ENCODE assay signal across 8 cellular contexts in genomic region chr5:134905246-134905996, GRCh38. TPM values are rescaled to one million over a fixed set of nuclear protein-coding genes. Genes with fewer than 3 reads are reported as not detected.
DNase-seq lines count a peak whose midpoint lies in the region; ATAC-seq and TF ChIP-seq lines count a peak whose summit lies in the region.

No MANE protein-coding gene starts in this region.

- TF ChIP-seq POLR2A in esophagus muscularis mucosa (IDR thresholded peaks at IDR 0.05; ENCODE audit: low read depth): no peak

- H3K36me3 Mint-ChIP-seq in naive B cell: no peaks in the 10 kb centered on the region

- H3K4me1 ChIP-seq in OCI-LY7 (ENCODE audit: insufficient read depth, low read length, poor library complexity, severe bottlenecking) (peaks cover 41% of the 10 kb centered on the region), esophagus muscularis mucosa (peaks cover 0 to 6% (median 6%) of the 10 kb centered on the region in 4 donors)

- no TSS peak for BruUV-seq in OCI-LY7 (replicated peaks; lab: Mats Ljungman, UMichigan)

- under 1% methylated on average over 26 of the region's 54 CpGs for WGBS in esophagus muscularis mucosa

- H3K79me2 ChIP-seq in OCI-LY7 (ENCODE audit: insufficient read depth, low read depth, low read length): peaks cover 9% of the 10 kb centered on the region; the same call in 1 of the 2 replicates

- peak; percentile 70 for DNase-seq in COR-L47 (lab: John Stamatoyannopoulos, UW)
- DNase-seq in HS-5 (ENCODE audit: low read depth): peak; percentile 64
- DNase-seq in OCI-LY7 (ENCODE audit: low spot score): peak; percentile 82
- DNase-seq in activated T-cell treated with anti-CD3 and anti-CD28 coated beads, Interleukin-2, amount 50 U/mL, for 1 hour: peak; percentile 73
- DNase-seq in esophagus muscularis mucosa (ENCODE audit: extremely low spot score): no peak
- DNase-seq in naive B cell: peak; percentile 70
- peak; percentile 38 to 92 (median 75) for DNase-seq in stimulated activated naive CD4-positive, alpha-beta T cell (lab: John Stamatoyannopoulos, UW)

- ATAC-seq in GM19463 (IDR thresholded peaks at IDR 0.05; ENCODE audit: unreplicated experiment) (peak; percentile 17), naive B cell (ENCODE audit: low read depth in 2 of 2) (peak; percentile 10 to 17)

- POLR2A ChIA-PET in OCI-LY7 (lab: Charles Lee): interaction anchor here (0.7 to 2.4 kb wide), 7 partner anchors 32 to 265 kb away, joined by 3 to 10 read pairs (median 6); partner anchors contain the start of gene TXNDC15

- H3K27me3 ChIP-seq in esophagus muscularis mucosa: no peaks in the 10 kb centered on the region

- no peak for TF ChIP-seq EP300 in esophagus muscularis mucosa (IDR thresholded peaks at IDR 0.05)

- H3K4me1 Mint-ChIP-seq in naive B cell: peaks cover 12 to 37% (median 17%) of the 10 kb centered on the region in 3 donors

- H4K20me1 ChIP-seq in OCI-LY7 (ENCODE audit: insufficient read depth, low read length): no peaks in the 10 kb centered on the region

- H3K4me2 ChIP-seq in OCI-LY7 (ENCODE audit: low read length): peak overlapping the region; percentile 84

- H3K36me3 ChIP-seq in OCI-LY7 (ENCODE audit: insufficient read depth, low read length) (peaks cover 25% of the 10 kb centered on the region), esophagus muscularis mucosa (peaks cover under 1 to 24% (median 9%) of the 10 kb centered on the region in 4 donors)

- intact Hi-C loops in OCI-LY7 (cut with micrococcal nuclease; ENCODE audit: unreplicated experiment) (loop anchor here (1.0 to 10.0 kb wide), 8 partner anchors 59 to 381 kb away; partner anchors contain the start of genes CAMLG, DDX46, JADE2 and PITX1), esophagus muscularis mucosa (cut with DNase I) (loop anchor here (2.0 kb wide), 3 partner anchors 31 to 167 kb away; partner anchors contain the start of genes CAMLG and TXNDC15)

- H3K27me3 Mint-ChIP-seq in naive B cell: no peaks in the 10 kb centered on the region

- TF ChIP-seq CTCF in OCI-LY7 (conservative IDR thresholded peaks at IDR 0.05; ENCODE audit: low read length) (peak; percentile 90), esophagus muscularis mucosa (IDR thresholded peaks at IDR 0.05) (peak; percentile 70 to 77 (median 74))

- H3K9me3 ChIP-seq in OCI-LY7 (ENCODE audit: low read length): no peaks in the 10 kb centered on the region
- H3K9me3 ChIP-seq in esophagus muscularis mucosa: no peaks in the 10 kb centered on the region

- no peaks in the 10 kb centered on the region for H3K9me3 Mint-ChIP-seq in naive B cell

- peak overlapping the region; percentile 89 to 98 (median 94) for H3K4me3 Mint-ChIP-seq in naive B cell

- peak overlapping the region; percentile 92 to 99 (median 99) for H3K27ac Mint-ChIP-seq in naive B cell

- CTCF ChIA-PET in OCI-LY7 (lab: Charles Lee; ENCODE audit: unreplicated experiment): no interaction called here

- H3K27ac ChIP-seq in OCI-LY7 (ENCODE audit: low read depth, low read length, poor library complexity, severe bottlenecking) (peak overlapping the region; percentile 93), esophagus muscularis mucosa (replicated peaks in 1 of 4) (peak overlapping the region; percentile 97 to 98 (median 98))

- H3K4me3 ChIP-seq in OCI-LY7 (ENCODE audit: low read depth, low read length, poor library complexity, severe bottlenecking) (peak overlapping the region; percentile 82), esophagus muscularis mucosa (peak overlapping the region; percentile 73 to 98 (median 86))

- no peaks in the 10 kb centered on the region for H3K9me2 ChIP-seq in OCI-LY7 (ENCODE audit: insufficient read depth, low read length)

- peak overlapping the region; percentile 60 for H2AFZ ChIP-seq in OCI-LY7 (ENCODE audit: low read length)

RNA-seq across cellular contexts. Expression of gene PCBD2, which starts 0.5 kb away (rescaled TPM):
- 9.4 and 12.2 TPM in 2 replicates for total RNA-seq in OCI-LY7 (2014; rRNA removed; shearing (Covaris generic))
- 30.7 and 34.3 TPM in 2 replicates for total RNA-seq in OCI-LY7 (2022)
- total RNA-seq in esophagus muscularis mucosa: 10 to 100 TPM in 2 of 4 donors, 1 to 10 TPM in 2; 6.8 to 11.6 (median 10.4) TPM
- polyA plus RNA-seq in naive B cell (ENCODE audit: low read depth in 6 of 6): 10 to 100 TPM in 5 of 6 donors, 1 to 10 TPM in 1; 9.5 to 15.5 (median 12.7) TPM

RNA-seq across cellular contexts. Expression of gene TXNDC15, which starts 31.2 kb away (rescaled TPM):
- 20.6 and 43.5 TPM in 2 replicates for total RNA-seq in OCI-LY7 (2014; rRNA removed; shearing (Covaris generic))
- total RNA-seq in OCI-LY7 (2022) (31.1 and 37.9 TPM in 2 replicates), esophagus muscularis mucosa (100 to 1,000 TPM in 2 of 4 donors, 10 to 100 TPM in 2; 71.4 to 123 (median 93.9) TPM)
- 10 to 100 TPM in 2 of 6 donors, 1 to 10 TPM in 4; 6.7 to 14.8 (median 9.1) TPM for polyA plus RNA-seq in naive B cell (ENCODE audit: low read depth in 6 of 6)

RNA-seq across cellular contexts. Expression of gene C5orf24, which starts 59.7 kb away (rescaled TPM):
- total RNA-seq in OCI-LY7 (2014; rRNA removed; shearing (Covaris generic)): 28.4 and 36.7 TPM in 2 replicates
- total RNA-seq in OCI-LY7 (2022): 33.8 and 42.4 TPM in 2 replicates
- 10 to 100 TPM; 54.0 to 76.4 (median 61.6) TPM for total RNA-seq in esophagus muscularis mucosa
- 10 to 100 TPM in 5 of 6 donors, 1 to 10 TPM in 1; 5.7 to 15.3 (median 12.0) TPM for polyA plus RNA-seq in naive B cell (ENCODE audit: low read depth in 6 of 6)
